In genomic region chr3:192620300-192620699, GRCh38 we compare ENCODE assay signal across 8 cellular contexts.
"Had no signal": no experiment of that assay in that cellular context is flagged by ENCODE, and none has a peak within 500 bp of the region (broad histone marks: within the 10 kb centered on the region; RNA-seq: fewer than 3 reads in every experiment).

No MANE protein-coding gene starts in this region.

- H3K4me1 Mint-ChIP-seq: IgD-negative memory B cell had no signal

- H3K27ac Mint-ChIP-seq: IgD-negative memory B cell had no signal

- H3K27ac ChIP-seq: GM23248, HL-60, KMS-11 had no signal

- H3K36me3 Mint-ChIP-seq: IgD-negative memory B cell had no signal

- H2AFZ ChIP-seq: GM23248 had no signal

- H3K4me3 ChIP-seq: GM23248 had no signal

- H3K9me3 Mint-ChIP-seq: H9, IgD-negative memory B cell had no signal

- H3K4me3 Mint-ChIP-seq: H9, IgD-negative memory B cell had no signal

- DNase-seq: GM23248, H9, HCEC 1CT, KBM-7 had no signal

- H3K4me2 ChIP-seq: KMS-11 had no signal

- ATAC-seq: HepG2 had no signal
